ENCODE assay signal across 12 cellular contexts in genomic region chr3:13547591-13548371, GRCh38. TPM values are rescaled to one million over a fixed set of nuclear protein-coding genes. Genes with fewer than 3 reads are reported as not detected.
DNase-seq lines count a peak whose midpoint lies in the region; ATAC-seq and TF ChIP-seq lines count a peak whose summit lies in the region.
"Had no signal": no experiment of that assay in that cellular context is flagged by ENCODE, and none has a peak within 500 bp of the region (broad histone marks: within the 10 kb centered on the region; RNA-seq: fewer than 3 reads in every experiment).

No MANE protein-coding gene starts in this region.

- peak overlapping the region; percentile 17 for H3K4me3 Mint-ChIP-seq in activated T-cell treated with anti-CD3 and anti-CD28 coated beads, Interleukin-2, amount 50 U/mL, for 24 hours
- no peak overlapping the region for H3K4me3 Mint-ChIP-seq in activated T-cell treated with anti-CD3 and anti-CD28 coated beads, Interleukin-2, amount 50 U/mL, for 4 hours

- intact Hi-C loops in breast epithelium (cut with DNase I; ENCODE audit: low total_unique reads): no loop called here

- H3K27me3 Mint-ChIP-seq in activated T-cell treated with anti-CD3 and anti-CD28 coated beads, Interleukin-2, amount 50 U/mL, for 24 hours: peaks cover 76% of the 10 kb centered on the region
- peaks cover 57% of the 10 kb centered on the region for H3K27me3 Mint-ChIP-seq in activated T-cell treated with anti-CD3 and anti-CD28 coated beads, Interleukin-2, amount 50 U/mL, for 4 hours (ENCODE audit: low read depth)

- no peaks in the 10 kb centered on the region for H3K36me3 Mint-ChIP-seq in activated T-cell treated with anti-CD3 and anti-CD28 coated beads, Interleukin-2, amount 50 U/mL, for 24 hours (ENCODE audit: low read depth)
- no peaks in the 10 kb centered on the region for H3K36me3 Mint-ChIP-seq in activated T-cell treated with anti-CD3 and anti-CD28 coated beads, Interleukin-2, amount 50 U/mL, for 4 hours (ENCODE audit: insufficient read depth)

- TF ChIP-seq CTCF in breast epithelium (IDR thresholded peaks at IDR 0.05) (no peak), suprapubic skin (IDR thresholded peaks at IDR 0.05) (no peak)

- H3K27me3 ChIP-seq in breast epithelium (no peaks in the 10 kb centered on the region), suprapubic skin (peaks cover 7% of the 10 kb centered on the region)
- H3K27me3 ChIP-seq: pancreas had no signal

- H3K4me1 ChIP-seq in breast epithelium (peaks cover 0 to 3% of the 10 kb centered on the region in 2 donors), suprapubic skin (peaks cover 66% of the 10 kb centered on the region)
- H3K4me1 ChIP-seq: pancreas had no signal

- ATAC-seq in activated T-cell treated with anti-CD3 and anti-CD28 coated beads, Interleukin-2, amount 50 U/mL, for 4 hours: no peak
- ATAC-seq in HG02642 (IDR thresholded peaks at IDR 0.05; ENCODE audit: poor library complexity, unreplicated experiment): no peak
- ATAC-seq: Panc1 had no signal

- no peak overlapping the region for H3K27ac Mint-ChIP-seq in activated T-cell treated with anti-CD3 and anti-CD28 coated beads, Interleukin-2, amount 50 U/mL, for 24 hours

- H3K4me3 ChIP-seq in breast epithelium: peak overlapping the region in 1 of 3 donors; percentile 76
- no peak overlapping the region for H3K4me3 ChIP-seq in suprapubic skin

- H3K4me1 Mint-ChIP-seq in activated T-cell treated with anti-CD3 and anti-CD28 coated beads, Interleukin-2, amount 50 U/mL, for 24 hours (ENCODE audit: low read depth): peaks cover 28% of the 10 kb centered on the region
- H3K4me1 Mint-ChIP-seq in activated T-cell treated with anti-CD3 and anti-CD28 coated beads, Interleukin-2, amount 50 U/mL, for 4 hours (ENCODE audit: low read depth): peaks cover 26% of the 10 kb centered on the region

- no peak for TF ChIP-seq EP300 in suprapubic skin (IDR thresholded peaks at IDR 0.05)

- no peaks in the 10 kb centered on the region for H3K9me3 Mint-ChIP-seq in activated T-cell treated with anti-CD3 and anti-CD28 coated beads, Interleukin-2, amount 50 U/mL, for 24 hours
- no peaks in the 10 kb centered on the region for H3K9me3 Mint-ChIP-seq in activated T-cell treated with anti-CD3 and anti-CD28 coated beads, Interleukin-2, amount 50 U/mL, for 4 hours

- peak overlapping the region; percentile 64 to 87 for H3K27ac ChIP-seq in breast epithelium
- H3K27ac ChIP-seq in suprapubic skin: peak overlapping the region; percentile 89
- H3K27ac ChIP-seq: pancreas had no signal

- TF ChIP-seq POLR2A in breast epithelium (IDR thresholded peaks at IDR 0.05): no peak
- TF ChIP-seq POLR2A in suprapubic skin (IDR thresholded peaks at IDR 0.05): no peak

- H3K9me3 ChIP-seq in breast epithelium (no peaks in the 10 kb centered on the region), suprapubic skin (no peaks in the 10 kb centered on the region)
- H3K9me3 ChIP-seq: pancreas had no signal

- H3K36me3 ChIP-seq in breast epithelium (no peaks in the 10 kb centered on the region), suprapubic skin (no peaks in the 10 kb centered on the region)
- H3K36me3 ChIP-seq: pancreas had no signal

- 80% methylated on average over 8 of the region's 10 CpGs for WGBS in suprapubic skin

- no peak for DNase-seq in activated T-cell treated with anti-CD3 and anti-CD28 coated beads, Interleukin-2, amount 50 U/mL, for 24 hours
- DNase-seq in activated T-cell treated with anti-CD3 and anti-CD28 coated beads, Interleukin-2, amount 50 U/mL, for 4 hours: no peak
- no peak for DNase-seq in breast epithelium (ENCODE audit: low spot score in 2 of 2)
- DNase-seq in islet precursor cell: peak; percentile 76
- DNase-seq in suprapubic skin (ENCODE audit: low spot score in 2 of 2): no peak
- no peak for DNase-seq in UCSD-AML1 (lab: John Stamatoyannopoulos, UW; ENCODE audit: unreplicated experiment)
- no peak for DNase-seq in medulla oblongata (ENCODE audit: extremely low spot score)
- DNase-seq: activated gamma-delta T cell, NCI-H1694 treated with DMSO at 0.1 percent for 48 hours, pancreas had no signal

RNA-seq across cellular contexts. Expression of gene FBLN2, which starts 1.1 kb away (rescaled TPM):
- total RNA-seq in activated T-cell treated with anti-CD3 and anti-CD28 coated beads, Interleukin-2, amount 50 U/mL, for 4 hours: under 1 TPM; 0.16 to 0.63 (median 0.16) TPM
- total RNA-seq in breast epithelium: 100 to 1,000 TPM in 1 of 3 donors, 10 to 100 TPM in 2; 43.5 to 663 (median 81.3) TPM
- 10 to 100 TPM; 25.3 to 93.8 (median 47.6) TPM for total RNA-seq in suprapubic skin

Comparison
In these comparisons a context has a peak if more than half of its experiments do, and no peak if none do; other contexts are left out.
1. RNA of gene FBLN2, which starts 1.1 kb away (total RNA-seq): 43.5 to 663 TPM in breast epithelium and 25.3 to 93.8 TPM in suprapubic skin; 0.16 to 0.63 TPM in activated T-cell treated with anti-CD3 and anti-CD28 coated beads, Interleukin-2, amount 50 U/mL, for 4 hours; every median in the first group is over 10 times any median in the second.